Comparison of ENCODE assay signal across 13 cellular contexts in genomic region chr2:160583162-160583522, GRCh38.
DNase-seq lines count a peak whose midpoint lies in the region; ATAC-seq and TF ChIP-seq lines count a peak whose summit lies in the region.
"Had no signal": no experiment of that assay in that cellular context is flagged by ENCODE, and none has a peak within 500 bp of the region (broad histone marks: within the 10 kb centered on the region; RNA-seq: fewer than 3 reads in every experiment).

No MANE protein-coding gene starts in this region.

- no peak overlapping the region for H3K4me3 ChIP-seq in upper lobe of right lung
- H3K4me3 ChIP-seq: esophagus squamous epithelium had no signal

- H3K4me1 ChIP-seq in upper lobe of right lung, result peaks cover 26% of the 10 kb centered on the region
- H3K4me1 ChIP-seq: BE2C had no signal

- H3K27ac ChIP-seq in upper lobe of right lung, result peak overlapping the region; percentile 20

- H3K36me3 Mint-ChIP-seq in chondrocyte (ENCODE audit: low read depth) (no peaks in the 10 kb centered on the region), mesothelial cell of epicardium (no peaks in the 10 kb centered on the region)
- H3K36me3 Mint-ChIP-seq: activated naive CD4-positive, alpha-beta T cell treated with anti-CD3 and anti-CD28 coated beads, Interleukin-2, amount 10 ng/mL, durations not matched to agents 7 days and 5 days had no signal

- intact Hi-C loops in upper lobe of right lung (cut with DNase I), result no loop called here

- no peaks in the 10 kb centered on the region for H3K9me3 ChIP-seq in upper lobe of right lung
- H3K9me3 ChIP-seq: BE2C, esophagus squamous epithelium had no signal

- DNase-seq in SIG-M5 treated with dmso at 0.1 percent for 504 hours (lab: John Stamatoyannopoulos, UW; ENCODE audit: unreplicated experiment), result peak; percentile 27
- no peak for DNase-seq in SIG-M5 (lab: John Stamatoyannopoulos, UW)
- DNase-seq in chondrocyte (ENCODE audit: low spot score), result no peak
- no peak for DNase-seq in mesothelial cell of epicardium (ENCODE audit: low spot score in 2 of 2, unreplicated experiment in 2 of 2)
- DNase-seq in upper lobe of right lung, result no peak
- DNase-seq: activated naive CD4-positive, alpha-beta T cell treated with anti-CD3 and anti-CD28 coated beads, Interleukin-2, amount 10 ng/mL, durations not matched to agents 7 days and 5 days; BE2C; esophagus squamous epithelium; NCI-H526 treated with DMSO at 0.1 percent for 48 hours had no signal

- no peak overlapping the region for H3K4me3 Mint-ChIP-seq in chondrocyte (ENCODE audit: unreplicated experiment)
- H3K4me3 Mint-ChIP-seq in mesothelial cell of epicardium, result peak overlapping the region; percentile 9
- H3K4me3 Mint-ChIP-seq: activated naive CD4-positive, alpha-beta T cell treated with anti-CD3 and anti-CD28 coated beads, Interleukin-2, amount 10 ng/mL, durations not matched to agents 7 days and 5 days had no signal

- no peaks in the 10 kb centered on the region for H3K27me3 ChIP-seq in upper lobe of right lung
- H3K27me3 ChIP-seq: BE2C, esophagus squamous epithelium had no signal

- ATAC-seq in upper lobe of right lung (peak; percentile 37), GM18861 (IDR thresholded peaks at IDR 0.05; ENCODE audit: unreplicated experiment) (no peak), GM18868 (IDR thresholded peaks at IDR 0.05; ENCODE audit: unreplicated experiment) (no peak), HG03442 (IDR thresholded peaks at IDR 0.05; ENCODE audit: unreplicated experiment) (no peak)
- ATAC-seq: activated CD4-positive, CD25-positive, alpha-beta regulatory T cell treated with anti-CD3 and anti-CD28 coated beads, Interleukin-2, amount 50 U/mL, for 24 hours had no signal

- H3K4me1 Mint-ChIP-seq in chondrocyte (ENCODE audit: low read depth), result peaks cover 52% of the 10 kb centered on the region
- H3K4me1 Mint-ChIP-seq in mesothelial cell of epicardium, result peaks cover 45% of the 10 kb centered on the region

- TF ChIP-seq CTCF in chondrocyte (IDR thresholded peaks at IDR 0.05) (no peak), mesothelial cell of epicardium (IDR thresholded peaks at IDR 0.05; ENCODE audit: unreplicated experiment) (no peak), upper lobe of right lung (IDR thresholded peaks at IDR 0.05) (no peak)

- H3K27ac Mint-ChIP-seq in chondrocyte (ENCODE audit: unreplicated experiment), result peak overlapping the region; percentile 92
- peak overlapping the region; percentile 97 for H3K27ac Mint-ChIP-seq in mesothelial cell of epicardium
- H3K27ac Mint-ChIP-seq: activated naive CD4-positive, alpha-beta T cell treated with anti-CD3 and anti-CD28 coated beads, Interleukin-2, amount 10 ng/mL, durations not matched to agents 7 days and 5 days had no signal

- H3K36me3 ChIP-seq in upper lobe of right lung, result no peaks in the 10 kb centered on the region
- H3K36me3 ChIP-seq: BE2C, esophagus squamous epithelium had no signal

- H3K27me3 Mint-ChIP-seq in chondrocyte (ENCODE audit: low read depth), result no peaks in the 10 kb centered on the region
- no peaks in the 10 kb centered on the region for H3K27me3 Mint-ChIP-seq in mesothelial cell of epicardium (ENCODE audit: low read depth)
- H3K27me3 Mint-ChIP-seq: activated naive CD4-positive, alpha-beta T cell treated with anti-CD3 and anti-CD28 coated beads, Interleukin-2, amount 10 ng/mL, durations not matched to agents 7 days and 5 days had no signal

- no peaks in the 10 kb centered on the region for H3K9me3 Mint-ChIP-seq in chondrocyte (ENCODE audit: low read depth)
- peaks cover 1% of the 10 kb centered on the region for H3K9me3 Mint-ChIP-seq in mesothelial cell of epicardium
- H3K9me3 Mint-ChIP-seq: activated naive CD4-positive, alpha-beta T cell treated with anti-CD3 and anti-CD28 coated beads, Interleukin-2, amount 10 ng/mL, durations not matched to agents 7 days and 5 days had no signal
